1 cellular context compared by ENCODE assay signal in genomic region chr15:44441095-44441501, GRCh38.
TF ChIP-seq lines count a peak whose summit lies in the region.

No MANE protein-coding gene starts in this region.

TF ChIP-seq in WTC11, 78 proteins besides CTCF, POLR2A, EP300 and RAD21 (continued from another document):
- TF ChIP-seq PRDM15 (CRISPR knock-in tag; IDR thresholded peaks at IDR 0.05), result no peak
- no peak for TF ChIP-seq FOXK1 (CRISPR knock-in tag; IDR thresholded peaks at IDR 0.05)
